In genomic region chr9:22425551-22425950, GRCh38 we compare ENCODE assay signal across 29 cellular contexts. TPM values are rescaled to one million over a fixed set of nuclear protein-coding genes. Genes with fewer than 3 reads are reported as not detected.
"Had no signal": no experiment of that assay in that cellular context is flagged by ENCODE, and none has a peak within 500 bp of the region (broad histone marks: within the 10 kb centered on the region; RNA-seq: fewer than 3 reads in every experiment).

No MANE protein-coding gene starts in this region.

- H3K9me3 ChIP-seq: Peyer's patch, SJCRH30, SK-N-SH had no signal

- H3K4me3 ChIP-seq: Peyer's patch, SJCRH30 had no signal

- H3K36me3 ChIP-seq: Peyer's patch, SJCRH30 had no signal

- H3K9ac ChIP-seq: KMS-11, SK-N-SH had no signal

- H3K27ac Mint-ChIP-seq: activated CD4-positive, alpha-beta memory T cell treated with anti-CD3 and anti-CD28 coated beads, Interleukin-2, amount 10 ng/mL, durations not matched to agents 7 days and 5 days; activated CD4-positive, alpha-beta T cell treated with anti-CD3 and anti-CD28 coated beads for 36 hours; activated naive CD4-positive, alpha-beta T cell treated with anti-CD3 and anti-CD28 coated beads for 36 hours; activated naive CD8-positive, alpha-beta T cell; activated T-helper 17 cell treated with anti-CD3 and anti-CD28 coated beads, Interleukin-2, amount 50 U/mL, for 72 hours; brain had no signal

- H3K4me1 Mint-ChIP-seq: activated CD4-positive, alpha-beta memory T cell treated with anti-CD3 and anti-CD28 coated beads, Interleukin-2, amount 10 ng/mL, durations not matched to agents 7 days and 5 days; activated CD4-positive, alpha-beta T cell treated with anti-CD3 and anti-CD28 coated beads for 36 hours; activated T-helper 17 cell treated with anti-CD3 and anti-CD28 coated beads, Interleukin-2, amount 50 U/mL, for 72 hours; brain had no signal

- ATAC-seq: activated CD4-positive, alpha-beta T cell treated with anti-CD3 and anti-CD28 coated beads for 36 hours had no signal

- H3K27ac ChIP-seq: KMS-11, Peyer's patch, RWPE1, SJCRH30, VCaP had no signal

- DNase-seq: activated CD4-positive, alpha-beta memory T cell treated with anti-CD3 and anti-CD28 coated beads, Interleukin-2, amount 10 ng/mL, durations not matched to agents 7 days and 5 days; activated CD4-positive, alpha-beta T cell treated with anti-CD3 and anti-CD28 coated beads for 36 hours; activated CD4-positive, alpha-beta T cell treated with anti-CD3 and anti-CD28 coated beads, Interleukin-2, amount 50 U/mL, for 1 hour; activated gamma-delta T cell; activated naive CD4-positive, alpha-beta T cell treated with anti-CD3 and anti-CD28 coated beads for 36 hours; activated T-cell treated with anti-CD3 and anti-CD28 coated beads for 4 hours; activated T-cell treated with anti-CD3 and anti-CD28 coated beads, Interleukin-2, amount 50 U/mL, for 48 hours; amygdala; NCI-H1092; NCI-H1417; NCI-H1930; NCI-H2107; NCI-H2171 treated with DMSO at 0.1 percent for 48 hours; NCI-H226; NCI-H526; NCI-H774; Peyer's patch; Right ventricle myocardium superior; SJCRH30; SK-N-SH; T-helper 1 cell had no signal

- H3K9me3 Mint-ChIP-seq: activated CD4-positive, alpha-beta memory T cell treated with anti-CD3 and anti-CD28 coated beads, Interleukin-2, amount 10 ng/mL, durations not matched to agents 7 days and 5 days; activated naive CD4-positive, alpha-beta T cell treated with anti-CD3 and anti-CD28 coated beads for 36 hours; activated T-helper 17 cell treated with anti-CD3 and anti-CD28 coated beads, Interleukin-2, amount 50 U/mL, for 72 hours; brain had no signal

- H3K4me1 ChIP-seq: Peyer's patch, SJCRH30 had no signal

- H3K27me3 Mint-ChIP-seq: brain had no signal

- H3K4me3 Mint-ChIP-seq: activated CD4-positive, alpha-beta memory T cell treated with anti-CD3 and anti-CD28 coated beads, Interleukin-2, amount 10 ng/mL, durations not matched to agents 7 days and 5 days; activated CD4-positive, alpha-beta T cell treated with anti-CD3 and anti-CD28 coated beads for 36 hours; activated naive CD4-positive, alpha-beta T cell treated with anti-CD3 and anti-CD28 coated beads for 36 hours; activated naive CD8-positive, alpha-beta T cell; activated T-helper 17 cell treated with anti-CD3 and anti-CD28 coated beads, Interleukin-2, amount 50 U/mL, for 72 hours; brain had no signal

- H3K4me2 ChIP-seq: KMS-11, SK-N-SH had no signal

- H3K27me3 ChIP-seq: Peyer's patch, SJCRH30 had no signal

- H3K36me3 Mint-ChIP-seq: activated naive CD8-positive, alpha-beta T cell; brain had no signal

RNA-seq across cellular contexts. Expression of gene DMRTA1, which starts 21.1 kb away (rescaled TPM):
- total RNA-seq: activated CD4-positive, alpha-beta memory T cell treated with anti-CD3 and anti-CD28 coated beads, Interleukin-2, amount 10 ng/mL, durations not matched to agents 7 days and 5 days; activated CD4-positive, alpha-beta T cell treated with anti-CD3 and anti-CD28 coated beads for 36 hours; activated CD8-positive, alpha-beta memory T cell treated with anti-CD3 and anti-CD28 coated beads for 36 hours; activated naive CD4-positive, alpha-beta T cell treated with anti-CD3 and anti-CD28 coated beads for 36 hours; T-helper 2 cell treated with Interferon-gamma antibody and Interleukin-4, amounts not matched to agents 100 ng/mL and 5 ng/mL, for 36 hours had no signal
